9 cellular contexts compared by ENCODE assay signal in genomic region chr7:118918556-118918955, GRCh38.
DNase-seq lines count a peak whose midpoint lies in the region; ATAC-seq and TF ChIP-seq lines count a peak whose summit lies in the region.
"Had no signal": no experiment of that assay in that cellular context is flagged by ENCODE, and none has a peak within 500 bp of the region (broad histone marks: within the 10 kb centered on the region; RNA-seq: fewer than 3 reads in every experiment).

No MANE protein-coding gene starts in this region.

- no peak for TF ChIP-seq POLR2A in vagina (IDR thresholded peaks at IDR 0.05)

- H3K4me1 ChIP-seq in endodermal cell (ENCODE audit: control insufficient read depth, insufficient read depth, low read length) (no peaks in the 10 kb centered on the region), thoracic aorta (ENCODE audit: control insufficient read depth in 1 of 2, low read depth in 2 of 2) (no peaks in the 10 kb centered on the region), vagina (no peaks in the 10 kb centered on the region)

- TF ChIP-seq CTCF in endodermal cell (conservative IDR thresholded peaks at IDR 0.05) (peak; percentile 65), thoracic aorta (IDR thresholded peaks at IDR 0.05) (peak; percentile 25), vagina (IDR thresholded peaks at IDR 0.05) (no peak)

- H3K27me3 Mint-ChIP-seq in endodermal cell (ENCODE audit: insufficient read depth) = no peaks in the 10 kb centered on the region
- no peaks in the 10 kb centered on the region for H3K27me3 Mint-ChIP-seq in activated naive CD8-positive, alpha-beta T cell treated with anti-CD3 and anti-CD28 coated beads, Interleukin-2, amount 50 U/mL, for 24 hours
- H3K27me3 Mint-ChIP-seq: activated CD4-positive, alpha-beta memory T cell treated with anti-CD3 and anti-CD28 coated beads for 36 hours had no signal

- no peak overlapping the region for H3K27ac Mint-ChIP-seq in endodermal cell
- no peak overlapping the region for H3K27ac Mint-ChIP-seq in activated naive CD8-positive, alpha-beta T cell treated with anti-CD3 and anti-CD28 coated beads, Interleukin-2, amount 50 U/mL, for 24 hours
- H3K27ac Mint-ChIP-seq: activated CD4-positive, alpha-beta memory T cell treated with anti-CD3 and anti-CD28 coated beads for 36 hours had no signal

- H3K36me3 ChIP-seq in endodermal cell (ENCODE audit: control insufficient read depth, insufficient read depth, low read length) (no peaks in the 10 kb centered on the region), thoracic aorta (no peaks in the 10 kb centered on the region), vagina (no peaks in the 10 kb centered on the region)

- H3K27ac ChIP-seq in endodermal cell (ENCODE audit: low read depth, low read length) (no peak overlapping the region), thoracic aorta (no peak overlapping the region), vagina (no peak overlapping the region)

- H3K9me3 Mint-ChIP-seq in endodermal cell = peaks cover 20% of the 10 kb centered on the region
- no peaks in the 10 kb centered on the region for H3K9me3 Mint-ChIP-seq in activated naive CD8-positive, alpha-beta T cell treated with anti-CD3 and anti-CD28 coated beads, Interleukin-2, amount 50 U/mL, for 24 hours

- H3K36me3 Mint-ChIP-seq in endodermal cell (ENCODE audit: low read depth) = peaks cover 13% of the 10 kb centered on the region
- no peaks in the 10 kb centered on the region for H3K36me3 Mint-ChIP-seq in activated naive CD8-positive, alpha-beta T cell treated with anti-CD3 and anti-CD28 coated beads, Interleukin-2, amount 50 U/mL, for 24 hours (ENCODE audit: low read depth)
- H3K36me3 Mint-ChIP-seq: activated CD4-positive, alpha-beta memory T cell treated with anti-CD3 and anti-CD28 coated beads for 36 hours had no signal

- no CpG with 5 or more reads among the region's 2 CpGs for WGBS in endodermal cell (ENCODE audit: insufficient coverage in 1 of 2, insufficient read length in 1 of 2), 2 experiments

- H3K4me3 Mint-ChIP-seq in endodermal cell = no peak overlapping the region
- no peak overlapping the region for H3K4me3 Mint-ChIP-seq in activated naive CD8-positive, alpha-beta T cell treated with anti-CD3 and anti-CD28 coated beads, Interleukin-2, amount 50 U/mL, for 24 hours
- H3K4me3 Mint-ChIP-seq: activated CD4-positive, alpha-beta memory T cell treated with anti-CD3 and anti-CD28 coated beads for 36 hours had no signal

- no peak overlapping the region for H3K9ac ChIP-seq in endodermal cell (ENCODE audit: extremely low read depth, low read length, poor library complexity, severe bottlenecking)

- no peak overlapping the region for H3K4me3 ChIP-seq in endodermal cell (ENCODE audit: low read length)
- H3K4me3 ChIP-seq in thoracic aorta = no peak overlapping the region
- no peak overlapping the region for H3K4me3 ChIP-seq in vagina

- H3K4me1 Mint-ChIP-seq in endodermal cell = no peaks in the 10 kb centered on the region
- no peaks in the 10 kb centered on the region for H3K4me1 Mint-ChIP-seq in activated naive CD8-positive, alpha-beta T cell treated with anti-CD3 and anti-CD28 coated beads, Interleukin-2, amount 50 U/mL, for 24 hours

- no peak for ATAC-seq in thoracic aorta (ENCODE audit: insufficient number of reproducible peaks, low FRiP score, low read depth)
- no peak for ATAC-seq in GM18907 (IDR thresholded peaks at IDR 0.05; ENCODE audit: unreplicated experiment)
- no peak for ATAC-seq in activated naive CD8-positive, alpha-beta T cell treated with anti-CD3 and anti-CD28 coated beads, Interleukin-2, amount 50 U/mL, for 24 hours

- intact Hi-C loops in vagina (cut with DNase I) = no loop called here

- DNase-seq in NCI-H2227 (lab: John Stamatoyannopoulos, UW; ENCODE audit: unreplicated experiment) (peak; percentile 22), NCI-H2227 treated with DMSO at 0.1 percent for 48 hours (lab: John Stamatoyannopoulos, UW) (no peak), NCI-H748 (lab: John Stamatoyannopoulos, UW; ENCODE audit: unreplicated experiment) (peak; percentile 60), endodermal cell (no peak), thoracic aorta (ENCODE audit: low spot score) (no peak), vagina (ENCODE audit: extremely low spot score in 2 of 2) (no peak)
- no peak for DNase-seq in activated naive CD8-positive, alpha-beta T cell treated with anti-CD3 and anti-CD28 coated beads, Interleukin-2, amount 50 U/mL, for 24 hours
- DNase-seq: activated CD4-positive, alpha-beta memory T cell treated with anti-CD3 and anti-CD28 coated beads for 36 hours had no signal

- H3K27me3 ChIP-seq in endodermal cell (ENCODE audit: control insufficient read depth, insufficient read depth, low read length, poor library complexity, severe bottlenecking) = no peaks in the 10 kb centered on the region
- H3K27me3 ChIP-seq in thoracic aorta (replicated peaks; ENCODE audit: insufficient read depth) = no peaks in the 10 kb centered on the region
- H3K27me3 ChIP-seq in vagina = no peaks in the 10 kb centered on the region

- H3K9me3 ChIP-seq in endodermal cell (ENCODE audit: control insufficient read depth, low read length) (peaks cover 31% of the 10 kb centered on the region), thoracic aorta (no peaks in the 10 kb centered on the region), vagina (no peaks in the 10 kb centered on the region)

Comparison
In these comparisons a context has a peak if more than half of its experiments do, and no peak if none do; other contexts are left out.
1. DNase-seq: peak in NCI-H2227 (single experiment) and NCI-H748 (single experiment); none in NCI-H2227 treated with DMSO at 0.1 percent for 48 hours (single experiment), endodermal cell (single experiment), thoracic aorta (single experiment), activated naive CD8-positive, alpha-beta T cell treated with anti-CD3 and anti-CD28 coated beads, Interleukin-2, amount 50 U/mL, for 24 hours (single experiment) and vagina (0 of 2).
2. CTCF ChIP-seq: peak in endodermal cell (single experiment) and thoracic aorta (single experiment); none in vagina (0 of 3).